In the genomic region with DNA sequence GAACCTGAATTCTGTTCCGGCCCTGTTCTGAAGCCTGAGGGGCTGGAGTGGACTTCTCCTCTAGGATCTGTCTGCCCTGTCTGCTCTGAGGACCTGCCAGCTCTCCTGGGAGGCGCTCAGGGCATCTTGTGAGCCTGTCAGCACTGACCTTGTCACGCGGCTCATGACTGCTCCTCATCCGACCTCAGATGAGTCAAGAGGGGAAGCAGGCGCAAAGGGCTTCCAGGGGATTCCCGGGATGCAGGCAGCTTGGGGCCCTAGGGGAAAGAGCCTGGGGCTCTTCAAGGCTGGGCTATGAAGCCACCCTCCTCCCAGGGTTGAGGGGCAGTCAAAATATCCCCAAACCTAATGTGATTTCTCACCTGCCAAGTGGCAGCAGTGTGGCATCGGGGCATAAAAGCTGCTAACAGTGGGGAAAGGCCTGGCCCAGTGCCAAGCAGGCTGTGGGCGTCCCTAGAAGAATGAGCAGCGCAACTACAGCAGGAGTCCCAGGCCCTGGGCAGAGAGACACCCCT, we compare ENCODE assay signal across 8 cellular contexts. TPM values are rescaled to one million over a fixed set of nuclear protein-coding genes. Genes with fewer than 3 reads are reported as not detected.
DNase-seq lines count a peak whose midpoint lies in the region; ATAC-seq lines count a peak whose summit lies in the region.

No MANE protein-coding gene starts in this region.

- no peaks in the 10 kb centered on the region for H3K9me3 ChIP-seq in skeletal muscle satellite cell (replicated peaks; ENCODE audit: low read length)

- no peaks in the 10 kb centered on the region for H3K27me3 ChIP-seq in skeletal muscle satellite cell (ENCODE audit: control insufficient read depth, insufficient read depth, low read length)

- ATAC-seq in GM18498 (IDR thresholded peaks at IDR 0.05; ENCODE audit: unreplicated experiment), result peak; percentile 67
- peak; percentile 75 for ATAC-seq in HG02759 (IDR thresholded peaks at IDR 0.05; ENCODE audit: unreplicated experiment)
- peak; percentile 67 for ATAC-seq in Right ventricle myocardium inferior
- ATAC-seq in HG03025 (IDR thresholded peaks at IDR 0.05; ENCODE audit: low FRiP score, unreplicated experiment), result no peak

- H3K36me3 ChIP-seq in skeletal muscle satellite cell (ENCODE audit: insufficient read depth, low read length), result no peaks in the 10 kb centered on the region

- peak; percentile 87 for DNase-seq in RPMI8226
- DNase-seq in activated naive CD4-positive, alpha-beta T cell (lab: John Stamatoyannopoulos, UW), result peak; percentile 48 to 67 (median 58)
- DNase-seq in Right ventricle myocardium inferior (ENCODE audit: missing footprints), result peak; percentile 87
- no peak for DNase-seq in superior temporal gyrus (ENCODE audit: extremely low spot score)

- peak overlapping the region; percentile 34 for H3K9ac ChIP-seq in skeletal muscle satellite cell (ENCODE audit: low read depth, low read length)

- intact Hi-C loops in Right ventricle myocardium inferior (cut with DNase I), result no loop called here

- H3K4me2 ChIP-seq in skeletal muscle satellite cell (ENCODE audit: low read length), result peak overlapping the region; percentile 49

- H3K4me1 ChIP-seq in skeletal muscle satellite cell (ENCODE audit: control insufficient read depth, insufficient read depth, low read length), result peaks cover 34% of the 10 kb centered on the region

- H3K4me3 ChIP-seq in skeletal muscle satellite cell (ENCODE audit: low read length), result no peak overlapping the region

RNA-seq across cellular contexts. Expression of a gene that starts 27.6 kb away (rescaled TPM):
- 1.1 TPM for total RNA-seq in Right ventricle myocardium inferior
- 1.3 and 2.0 TPM in 2 replicates for total RNA-seq in skeletal muscle satellite cell (2012; rRNA removed)

RNA-seq across cellular contexts. Expression of a gene that starts 42.3 kb away (rescaled TPM):
- total RNA-seq in Right ventricle myocardium inferior, result 10.4 TPM
- 21.6 and 22.3 TPM in 2 replicates for total RNA-seq in skeletal muscle satellite cell (2012; rRNA removed)

RNA-seq across cellular contexts. Expression of a gene that starts 58.6 kb away (rescaled TPM):
- 0.73 TPM for total RNA-seq in Right ventricle myocardium inferior
- 8.1 and 9.8 TPM in 2 replicates for total RNA-seq in skeletal muscle satellite cell (2012; rRNA removed)
